2 cellular contexts compared by ENCODE assay signal in genomic region chr2:176454893-176455810, GRCh38.
TF ChIP-seq lines count a peak whose summit lies in the region.

No MANE protein-coding gene starts in this region.

TF ChIP-seq in IMR-90, 13 proteins besides CTCF, POLR2A, EP300 and RAD21:
- no peak for TF ChIP-seq MAZ (IDR thresholded peaks at IDR 0.05; ENCODE audit: borderline replicate concordance, low read depth, low read length)
- peak; percentile 89 for TF ChIP-seq SMC3 (IDR thresholded peaks at IDR 0.05; ENCODE audit: low read depth, low read length)
- no peak for TF ChIP-seq CHD1 (IDR thresholded peaks at IDR 0.05; ENCODE audit: low read depth, low read length)

TF ChIP-seq in neural cell, 6 proteins besides CTCF, POLR2A, EP300 and RAD21:
- TF ChIP-seq REST (IDR thresholded peaks at IDR 0.05; ENCODE audit: borderline replicate concordance) (peak; percentile 68), MXI1 (conservative IDR thresholded peaks at IDR 0.05; ENCODE audit: poor library complexity, severe bottlenecking) (no peak), SMC3 (conservative IDR thresholded peaks at IDR 0.05; ENCODE audit: poor library complexity) (peak; percentile 76)
